In genomic region chr16:1705688-1706385, GRCh38 we compare ENCODE assay signal across 8 cellular contexts. TPM values are rescaled to one million over a fixed set of nuclear protein-coding genes. Genes with fewer than 3 reads are reported as not detected.
DNase-seq lines count a peak whose midpoint lies in the region; ATAC-seq and TF ChIP-seq lines count a peak whose summit lies in the region.

TSS of gene MAPK8IP3 (plus strand) at chr16:1706195. CDS start at chr16:1706340, 145 bp downstream.

- DNase-seq in CD4-positive, CD25-positive, alpha-beta regulatory T cell, result peak; percentile 89 to 97 (median 89)
- DNase-seq in NCI-H748 treated with DMSO at 0.1 percent for 48 hours (lab: John Stamatoyannopoulos, UW) (peak; percentile 41), lower lobe of right lung (peak; percentile 92)
- peak; percentile 95 for DNase-seq in activated CD4-positive, alpha-beta memory T cell treated with anti-CD3 and anti-CD28 coated beads for 36 hours
- DNase-seq in stimulated activated CD4-positive, alpha-beta T cell treated with anti-CD3 and anti-CD28 coated beads, TNF-alpha, amount 100 ng/mL, for 1 hour (ENCODE audit: low read depth in 3 of 3, low spot score in 1 of 3), result peak; percentile 79 to 98 (median 94)

- H3K36me3 ChIP-seq in CD4-positive, CD25-positive, alpha-beta regulatory T cell (ENCODE audit: control insufficient read depth, insufficient read depth, low read length), result peaks cover 9% of the 10 kb centered on the region
- H3K36me3 ChIP-seq in duodenal mucosa (ENCODE audit: control insufficient read depth in 1 of 2, insufficient read depth in 2 of 2, low read length in 2 of 2), result peaks cover 0 to 16% of the 10 kb centered on the region in 2 donors
- peaks cover 26% of the 10 kb centered on the region for H3K36me3 ChIP-seq in lower lobe of right lung

- peaks cover 5% of the 10 kb centered on the region for H3K36me3 Mint-ChIP-seq in CD4-positive, CD25-positive, alpha-beta regulatory T cell
- H3K36me3 Mint-ChIP-seq in activated CD4-positive, alpha-beta memory T cell treated with anti-CD3 and anti-CD28 coated beads for 36 hours, result peaks cover 3% of the 10 kb centered on the region

- H3K9me3 Mint-ChIP-seq in CD4-positive, CD25-positive, alpha-beta regulatory T cell, result peaks cover 0 to 1% (median 0%) of the 10 kb centered on the region in 7 donors
- H3K9me3 Mint-ChIP-seq in activated CD4-positive, alpha-beta memory T cell treated with anti-CD3 and anti-CD28 coated beads for 36 hours, result no peaks in the 10 kb centered on the region

- H3K9me3 ChIP-seq in CD4-positive, CD25-positive, alpha-beta regulatory T cell (ENCODE audit: control insufficient read depth in 2 of 2, low read length in 2 of 2), result no peaks in the 10 kb centered on the region
- no peaks in the 10 kb centered on the region for H3K9me3 ChIP-seq in duodenal mucosa (ENCODE audit: control insufficient read depth in 1 of 2, low read length in 2 of 2)
- H3K9me3 ChIP-seq in lower lobe of right lung, result no peaks in the 10 kb centered on the region

- H3K27me3 ChIP-seq in CD4-positive, CD25-positive, alpha-beta regulatory T cell (ENCODE audit: control insufficient read depth, insufficient read depth, low read length), result no peaks in the 10 kb centered on the region
- no peaks in the 10 kb centered on the region for H3K27me3 ChIP-seq in duodenal mucosa (ENCODE audit: control insufficient read depth in 1 of 2, insufficient read depth in 2 of 2, low read length in 2 of 2)
- no peaks in the 10 kb centered on the region for H3K27me3 ChIP-seq in lower lobe of right lung (ENCODE audit: low read depth)

- ATAC-seq in CD4-positive, CD25-positive, alpha-beta regulatory T cell (ENCODE audit: low read depth in 2 of 2), result peak; percentile 88 to 90
- peak; percentile 70 for ATAC-seq in GM19395 (IDR thresholded peaks at IDR 0.05; ENCODE audit: unreplicated experiment)
- peak; percentile 66 for ATAC-seq in HG03558 (IDR thresholded peaks at IDR 0.05; ENCODE audit: extremely low read depth, unreplicated experiment)
- ATAC-seq in lower lobe of right lung, result peak; percentile 97 to 98

- POLR2A ChIA-PET in activated CD4-positive, alpha-beta memory T cell treated with anti-CD3 and anti-CD28 coated beads for 36 hours (lab: Charles Lee), result interaction anchor here (0.6 to 2.3 kb wide), 14 partner anchors 9 to 1363 kb away, joined by 3 to 18 read pairs (median 4); partner anchors contain the start of genes CRAMP1, FAHD1, HAGH and IFT140

- peak within 1 kb of the TSS; percentile 98 to 99 (median 98) for H3K27ac Mint-ChIP-seq in CD4-positive, CD25-positive, alpha-beta regulatory T cell
- H3K27ac Mint-ChIP-seq in activated CD4-positive, alpha-beta memory T cell treated with anti-CD3 and anti-CD28 coated beads for 36 hours, result peak within 1 kb of the TSS; percentile 92

- H3K4me1 ChIP-seq in CD4-positive, CD25-positive, alpha-beta regulatory T cell (ENCODE audit: control insufficient read depth, insufficient read depth, low read length, poor library complexity, severe bottlenecking), result peaks cover 31% of the 10 kb centered on the region
- H3K4me1 ChIP-seq in duodenal mucosa (ENCODE audit: control insufficient read depth in 1 of 2, insufficient read depth in 2 of 2, low read length in 2 of 2), result peaks cover 21 to 23% of the 10 kb centered on the region in 2 donors
- H3K4me1 ChIP-seq in lower lobe of right lung, result peaks cover 27% of the 10 kb centered on the region

- intact Hi-C loops in activated CD4-positive, alpha-beta memory T cell treated with anti-CD3 and anti-CD28 coated beads for 36 hours (cut with micrococcal nuclease), result loop anchor here (1.0 to 2.0 kb wide), 3 partner anchors 27 to 94 kb away; partner anchors contain the start of genes CRAMP1, IFT140, JPT2 and NME3
- intact Hi-C loops in lower lobe of right lung (cut with DNase I), result no loop called here

- H3K27me3 Mint-ChIP-seq in CD4-positive, CD25-positive, alpha-beta regulatory T cell, result no peaks in the 10 kb centered on the region
- H3K27me3 Mint-ChIP-seq in activated CD4-positive, alpha-beta memory T cell treated with anti-CD3 and anti-CD28 coated beads for 36 hours, result no peaks in the 10 kb centered on the region

- CTCF ChIA-PET in activated CD4-positive, alpha-beta memory T cell treated with anti-CD3 and anti-CD28 coated beads for 36 hours (lab: Charles Lee), result interaction anchor here (0.6 to 2.2 kb wide), 41 partner anchors 8 to 1038 kb away, joined by 3 to 22 read pairs (median 4); partner anchors contain the start of genes ANTKMT, EME2, FAHD1 and HAGH

- peaks cover 9 to 50% (median 22%) of the 10 kb centered on the region in 4 donors for H3K4me1 Mint-ChIP-seq in CD4-positive, CD25-positive, alpha-beta regulatory T cell
- H3K4me1 Mint-ChIP-seq in activated CD4-positive, alpha-beta memory T cell treated with anti-CD3 and anti-CD28 coated beads for 36 hours (ENCODE audit: low read depth), result peaks cover 33% of the 10 kb centered on the region

- TF ChIP-seq CTCF in lower lobe of right lung (IDR thresholded peaks at IDR 0.05), result peak; percentile 98

- H3K9ac ChIP-seq in duodenal mucosa (ENCODE audit: low read depth in 1 of 2, low read length in 2 of 2), result peak within 1 kb of the TSS; percentile 92 to 97

- H3K27ac ChIP-seq in CD4-positive, CD25-positive, alpha-beta regulatory T cell (ENCODE audit: insufficient read depth, low read length, poor library complexity, severe bottlenecking), result peak within 1 kb of the TSS; percentile 84
- H3K27ac ChIP-seq in duodenal mucosa (ENCODE audit: low read depth, low read length), result peak within 1 kb of the TSS; percentile 80
- peak within 1 kb of the TSS; percentile 97 for H3K27ac ChIP-seq in lower lobe of right lung

- H3K4me3 Mint-ChIP-seq in CD4-positive, CD25-positive, alpha-beta regulatory T cell, result peak within 1 kb of the TSS; percentile 86 to 100 (median 98)
- H3K4me3 Mint-ChIP-seq in activated CD4-positive, alpha-beta memory T cell treated with anti-CD3 and anti-CD28 coated beads for 36 hours, result peak within 1 kb of the TSS; percentile 96

- peak within 1 kb of the TSS; percentile 85 for H3K4me3 ChIP-seq in CD4-positive, CD25-positive, alpha-beta regulatory T cell (ENCODE audit: low read depth, low read length)
- H3K4me3 ChIP-seq in duodenal mucosa (ENCODE audit: low read depth in 1 of 2, low read length in 2 of 2), result peak within 1 kb of the TSS; percentile 93 to 99
- H3K4me3 ChIP-seq in lower lobe of right lung, result peak within 1 kb of the TSS; percentile 99

RNA-seq across cellular contexts. Expression of gene MAPK8IP3, which starts in this region (rescaled TPM):
- total RNA-seq in CD4-positive, CD25-positive, alpha-beta regulatory T cell, result 222 TPM
- 1 to 10 TPM in 3 of 4 donors, under 1 TPM in 1; 0.79 to 2.2 (median 1.2) TPM for polyA plus RNA-seq in CD4-positive, CD25-positive, alpha-beta regulatory T cell
- 10 to 100 TPM; 51.7 to 56.8 TPM for total RNA-seq in activated CD4-positive, alpha-beta memory T cell treated with anti-CD3 and anti-CD28 coated beads for 36 hours
- total RNA-seq in lower lobe of right lung, result 63.0 TPM

Comparison
In these comparisons a context has a peak if more than half of its experiments do, and no peak if none do; other contexts are left out.
1. Peak in every context shown above with its lines: DNase-seq, ATAC-seq, H3K4me3 ChIP-seq and H3K27ac ChIP-seq.
2. DNase-seq: peak in every context shown above with its lines; median percentile 95 in activated CD4-positive, alpha-beta memory T cell treated with anti-CD3 and anti-CD28 coated beads for 36 hours; 94 in stimulated activated CD4-positive, alpha-beta T cell treated with anti-CD3 and anti-CD28 coated beads, TNF-alpha, amount 100 ng/mL, for 1 hour; 92 in lower lobe of right lung; 89 in CD4-positive, CD25-positive, alpha-beta regulatory T cell; 41 in NCI-H748 treated with DMSO at 0.1 percent for 48 hours.